In the genomic region with DNA sequence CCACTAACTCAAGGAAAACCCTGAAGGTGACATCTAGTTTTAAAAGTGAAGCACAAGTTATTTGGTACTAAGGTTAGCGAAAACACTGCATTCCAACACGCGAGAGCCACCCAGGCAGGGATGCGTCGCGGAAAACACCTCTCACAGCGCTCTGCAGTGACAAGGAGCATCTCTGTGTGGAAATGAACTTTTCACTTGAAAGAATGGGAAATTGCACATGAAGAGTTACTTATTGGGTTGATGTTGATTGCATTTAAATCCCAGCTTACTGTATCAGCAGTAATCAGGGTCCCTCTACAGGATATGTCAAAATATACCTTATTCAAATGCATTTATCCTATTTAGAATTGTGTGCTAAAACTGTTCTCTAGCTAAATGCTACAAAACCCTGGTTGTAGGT, we compare ENCODE assay signal across 9 cellular contexts.
DNase-seq lines count a peak whose midpoint lies in the region; ATAC-seq, FAIRE-seq and TF ChIP-seq lines count a peak whose summit lies in the region.
"Had no signal": no experiment of that assay in that cellular context is flagged by ENCODE, and none has a peak within 500 bp of the region (broad histone marks: within the 10 kb centered on the region; RNA-seq: fewer than 3 reads in every experiment).

No MANE protein-coding gene starts in this region.

- H3K4me1 ChIP-seq in HUES48 (ENCODE audit: control insufficient read depth, insufficient read depth, low read length) (peaks cover 65% of the 10 kb centered on the region), GM12878 (ENCODE audit: control insufficient read depth, insufficient read depth, low read length) (no peaks in the 10 kb centered on the region), left lung (peaks cover 3 to 16% of the 10 kb centered on the region in 2 donors)

- in situ Hi-C loops in GM12878 (cut with MboI): no loop called here

- RAD21 ChIA-PET in GM12878 (lab: Charles Lee; ENCODE audit: unreplicated experiment): interaction anchor here (0.6 to 1.9 kb wide), 4 partner anchors 150 to 518 kb away, joined by 3 to 4 read pairs (median 3); no protein-coding TSS in a partner anchor

- no peak for FAIRE-seq in GM12878 (lab: Jason Lieb, UNC)

- 48% methylated on average over 7 of the region's 7 CpGs for WGBS in GM12878 (ENCODE audit: insufficient coverage, insufficient replicate concordance, low lambda C conversion rate, missing lambda C conversion rate)

- H3K27ac ChIP-seq in 22Rv1: no peak overlapping the region
- H3K27ac ChIP-seq in HUES48 (ENCODE audit: low read depth, low read length): peak overlapping the region; percentile 89
- H3K27ac ChIP-seq in GM12878 (ENCODE audit: control insufficient read depth, insufficient read depth): no peak overlapping the region
- peak overlapping the region; percentile 83 to 91 for H3K27ac ChIP-seq in left lung

- H3K4me2 ChIP-seq in GM12878 (ENCODE audit: control insufficient read depth, insufficient read depth): no peak overlapping the region

- ATAC-seq in GM12878: peak; percentile 21; the same call in 1 of the 3 replicates
- no peak for ATAC-seq in left lung
- no peak for ATAC-seq in HG03354 (IDR thresholded peaks at IDR 0.05; ENCODE audit: poor library complexity, severe bottlenecking, unreplicated experiment)
- ATAC-seq in GM21576 (IDR thresholded peaks at IDR 0.05; ENCODE audit: unreplicated experiment): no peak

- H3K9ac ChIP-seq in HUES48 (ENCODE audit: low read depth, low read length): peak overlapping the region; percentile 82; the same call in 1 of the 2 replicates
- H3K9ac ChIP-seq in GM12878 (ENCODE audit: control insufficient read depth, insufficient read depth, low read length): no peak overlapping the region

- no peaks in the 10 kb centered on the region for H4K20me1 ChIP-seq in GM12878 (ENCODE audit: control insufficient read depth, insufficient read depth)

- CTCF ChIA-PET in GM12878 (lab: Yijun Ruan, JAX): interaction anchor here (0.6 to 1.1 kb wide), 8 partner anchors 9 to 592 kb away, joined by 3 to 4 read pairs (median 3); no protein-coding TSS in a partner anchor

- BruUV-seq in GM12878 (replicated peaks; lab: Mats Ljungman, UMichigan): no TSS peak

- TF ChIP-seq CTCF in 22Rv1 (IDR thresholded peaks at IDR 0.05) (peak; percentile 35), GM12878 (IDR thresholded peaks at IDR 0.05 in 2 of 3, conservative IDR thresholded peaks at IDR 0.05 in 1 of 3; ENCODE audit: control insufficient read depth in 2 of 3, extremely low read depth in 1 of 3, insufficient read depth in 1 of 3, low read depth in 3 of 3, low read length in 3 of 3) (peak in 1 of 3 experiments; percentile 28; a peak in 1 of 6 replicates), left lung (IDR thresholded peaks at IDR 0.05) (no peak)

- SMC1A ChIA-PET in GM12878 (lab: Charles Lee; ENCODE audit: uncharacterized antibody, unreplicated experiment): interaction anchor here (0.6 to 0.8 kb wide), 2 partner anchors 15 to 104 kb away, joined by 3 to 4 read pairs; no protein-coding TSS in a partner anchor

- TF ChIP-seq RAD21 in GM12878 (IDR thresholded peaks at IDR 0.05; ENCODE audit: insufficient read depth, low read depth, low read length): 0 out of 2 replicates have a peak, but pooled peaks have one; percentile 9

- TF ChIP-seq POLR2A in GM12878 (IDR thresholded peaks at IDR 0.05; ENCODE audit: low read depth, low read length): no peak

- H3K4me3 ChIP-seq in HUES48 (ENCODE audit: low read depth, low read length) (peak overlapping the region; percentile 80), GM12878 (no peak overlapping the region), left lung (no peak overlapping the region)

- no peak for TF ChIP-seq EP300 in GM12878 (IDR thresholded peaks at IDR 0.05; ENCODE audit: borderline replicate concordance in 1 of 2, control insufficient read depth in 1 of 2, low read depth in 2 of 2, low read length in 2 of 2)

- H3K79me2 ChIP-seq in GM12878 (ENCODE audit: control insufficient read depth, insufficient read depth, low read length): no peaks in the 10 kb centered on the region

- no peak overlapping the region for H2AFZ ChIP-seq in GM12878 (ENCODE audit: control insufficient read depth, low read depth, low read length)

- H3K9me3 ChIP-seq in HUES48 (ENCODE audit: control insufficient read depth, insufficient read depth, low read length) (no peaks in the 10 kb centered on the region), GM12878 (replicated peaks; ENCODE audit: control insufficient read depth, insufficient read depth, low read length) (no peaks in the 10 kb centered on the region), left lung (no peaks in the 10 kb centered on the region)

- POLR2A ChIA-PET in GM12878 (lab: Charles Lee): no interaction called here

- intact Hi-C loops in GM12878 (cut with micrococcal nuclease; ENCODE audit: unreplicated experiment): no loop called here
- intact Hi-C loops in left lung (cut with DNase I): no loop called here

- DNase-seq in GM12878 (ENCODE audit: low read depth, low spot score) (no peak), left lung (no peak), AG20443 (ENCODE audit: low spot score) (no peak), CD1c-positive myeloid dendritic cell (ENCODE audit: extremely low spot score) (no peak)
- DNase-seq: activated effector memory CD4-positive, alpha-beta T cell treated with anti-CD3 and anti-CD28 coated beads, Interleukin-2, amount 50 U/mL, for 16 hours had no signal

- H3K36me3 ChIP-seq in HUES48 (ENCODE audit: control insufficient read depth, insufficient read depth, low read length) (no peaks in the 10 kb centered on the region), GM12878 (ENCODE audit: control insufficient read depth in 2 of 2, insufficient read depth in 2 of 2, low read length in 1 of 2) (no peaks in the 10 kb centered on the region), left lung (no peaks in the 10 kb centered on the region)

- no peaks in the 10 kb centered on the region for H3K27me3 ChIP-seq in HUES48 (ENCODE audit: control insufficient read depth, insufficient read depth, low read length)
- peaks cover 0 to 6% of the 10 kb centered on the region in 2 experiments; a peak in 2 of 4 replicates for H3K27me3 ChIP-seq in GM12878 (replicated peaks in 1 of 2; ENCODE audit: control insufficient read depth in 2 of 2, insufficient read depth in 2 of 2, low read length in 1 of 2)
- peaks cover 0 to 39% of the 10 kb centered on the region in 2 donors for H3K27me3 ChIP-seq in left lung

TF ChIP-seq in GM12878, 131 proteins besides CTCF, POLR2A, EP300 and RAD21:
- TF ChIP-seq POLR2AphosphoS2 (IDR thresholded peaks at IDR 0.05; ENCODE audit: low read depth, low read length) (no peak), ZBTB40 (IDR thresholded peaks at IDR 0.05; ENCODE audit: borderline replicate concordance) (no peak), SIX5 (IDR thresholded peaks at IDR 0.05; ENCODE audit: low read depth, low read length, severe bottlenecking) (no peak), CREM (IDR thresholded peaks at IDR 0.05; ENCODE audit: low read depth) (no peak)

Comparison
In these comparisons a context has a peak if more than half of its experiments do, and no peak if none do; other contexts are left out.
1. H3K27ac ChIP-seq: peak in HUES48 (single experiment) and left lung (2 of 2); none in 22Rv1 (single experiment) and GM12878 (single experiment).